14 cellular contexts compared by ENCODE assay signal in the genomic region with DNA sequence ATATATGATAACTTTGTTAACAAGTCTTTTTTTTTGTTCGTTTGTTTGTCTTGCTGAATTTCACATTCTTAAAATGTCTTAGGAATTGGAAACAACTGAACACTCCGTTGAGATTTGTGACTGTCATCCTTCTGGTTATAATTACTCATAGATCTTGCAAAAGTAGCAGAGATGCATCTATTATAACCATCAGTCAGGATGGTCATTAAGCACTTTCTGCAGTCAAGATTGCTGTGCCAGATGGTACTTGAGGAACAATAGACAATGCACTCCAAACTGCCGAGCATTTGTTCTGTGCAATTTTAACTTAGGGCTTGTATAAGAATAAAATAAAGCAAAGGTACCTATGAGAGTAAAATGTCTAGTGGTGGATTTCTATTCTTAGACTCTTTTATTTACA.
"Had no signal": no experiment of that assay in that cellular context is flagged by ENCODE, and none has a peak within 500 bp of the region (broad histone marks: within the 10 kb centered on the region; RNA-seq: fewer than 3 reads in every experiment).

No MANE protein-coding gene starts in this region.

- H3K36me3 Mint-ChIP-seq: mesothelial cell of epicardium; stimulated activated naive B cell treated with anti-CD40 and anti-IgM and Interleukin-4, amounts not matched to agents 10 μg/mL and 1 μg/mL and 100 μg/mL, for 72 hours had no signal

- H3K27me3 Mint-ChIP-seq: activated CD4-positive, alpha-beta T cell treated with anti-CD3 and anti-CD28 coated beads, Interleukin-2, amount 10 ng/mL, durations not matched to agents 7 days and 5 days; central memory CD8-positive, alpha-beta T cell; stimulated activated naive B cell treated with anti-CD40 and anti-IgM and Interleukin-4, amounts not matched to agents 10 μg/mL and 1 μg/mL and 100 μg/mL, for 72 hours had no signal

- H3K4me1 Mint-ChIP-seq: activated CD4-positive, alpha-beta T cell treated with anti-CD3 and anti-CD28 coated beads, Interleukin-2, amount 10 ng/mL, durations not matched to agents 7 days and 5 days; central memory CD8-positive, alpha-beta T cell; stimulated activated naive B cell treated with anti-CD40 and anti-IgM and Interleukin-4, amounts not matched to agents 10 μg/mL and 1 μg/mL and 100 μg/mL, for 72 hours had no signal

- H3K27ac Mint-ChIP-seq: activated CD4-positive, alpha-beta T cell treated with anti-CD3 and anti-CD28 coated beads, Interleukin-2, amount 10 ng/mL, durations not matched to agents 7 days and 5 days; mesothelial cell of epicardium; stimulated activated naive B cell treated with anti-CD40 and anti-IgM and Interleukin-4, amounts not matched to agents 10 μg/mL and 1 μg/mL and 100 μg/mL, for 72 hours had no signal

- H3K9me3 Mint-ChIP-seq: activated CD4-positive, alpha-beta T cell treated with anti-CD3 and anti-CD28 coated beads, Interleukin-2, amount 10 ng/mL, durations not matched to agents 7 days and 5 days; activated T-cell treated with anti-CD3 and anti-CD28 coated beads, Interleukin-2, amount 50 U/mL, for 4 hours; mesothelial cell of epicardium had no signal

- H3K4me3 Mint-ChIP-seq: activated CD4-positive, alpha-beta T cell treated with anti-CD3 and anti-CD28 coated beads, Interleukin-2, amount 10 ng/mL, durations not matched to agents 7 days and 5 days; activated T-cell treated with anti-CD3 and anti-CD28 coated beads, Interleukin-2, amount 50 U/mL, for 4 hours; central memory CD8-positive, alpha-beta T cell; mesothelial cell of epicardium; stimulated activated naive B cell treated with anti-CD40 and anti-IgM and Interleukin-4, amounts not matched to agents 10 μg/mL and 1 μg/mL and 100 μg/mL, for 72 hours had no signal

- DNase-seq: activated CD4-positive, alpha-beta T cell treated with anti-CD3 and anti-CD28 coated beads, Interleukin-2, amount 10 ng/mL, durations not matched to agents 7 days and 5 days; activated CD8-positive, alpha-beta memory T cell treated with anti-CD3 and anti-CD28 coated beads, Interleukin-2, amount 50 U/mL, for 4 hours; activated naive CD4-positive, alpha-beta T cell treated with anti-CD3 and anti-CD28 coated beads, Interleukin-2, amount 50 U/mL, for 16 hours; activated T-cell treated with anti-CD3 and anti-CD28 coated beads, Interleukin-2, amount 50 U/mL, for 4 hours; aorta; brain microvascular endothelial cell; cortex of kidney; erythroblast; foreskin melanocyte; occipital lobe; stimulated activated naive B cell treated with anti-CD40 and anti-IgM and Interleukin-4, amounts not matched to agents 10 μg/mL and 1 μg/mL and 100 μg/mL, for 72 hours; thyroid gland had no signal
